ENCODE assay signal across 32 cellular contexts in the genomic region with DNA sequence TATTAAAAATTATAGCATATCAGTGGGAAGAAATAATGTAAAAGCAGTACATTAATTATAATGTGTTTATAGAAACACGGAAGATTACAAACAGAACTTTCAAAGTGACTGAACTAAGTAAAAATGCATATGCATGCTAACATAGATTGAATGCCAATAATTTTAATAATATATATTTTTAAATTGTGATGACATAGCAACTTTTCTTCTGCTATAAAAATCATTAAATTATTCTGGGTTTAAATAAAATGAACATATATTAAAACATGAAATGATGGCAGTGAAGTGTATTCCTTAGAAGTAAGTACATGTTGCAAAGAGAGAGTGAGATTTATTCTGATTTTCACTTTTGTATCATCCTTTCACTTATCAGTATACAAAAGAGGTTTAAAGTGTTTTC.
"Had no signal": no experiment of that assay in that cellular context is flagged by ENCODE, and none has a peak within 500 bp of the region (broad histone marks: within the 10 kb centered on the region; RNA-seq: fewer than 3 reads in every experiment).

No MANE protein-coding gene starts in this region.

- H3K27me3 ChIP-seq: adrenal gland, ascending aorta, breast epithelium, cardiac muscle cell, dorsolateral prefrontal cortex, gastrocnemius medialis, heart left ventricle had no signal

- H3K4me1 ChIP-seq: adrenal gland, ascending aorta, breast epithelium, gastrocnemius medialis, heart left ventricle had no signal

- H3K4me3 ChIP-seq: adrenal gland, ascending aorta, breast epithelium, cardiac muscle cell, coronary artery, dorsolateral prefrontal cortex, gastrocnemius medialis, heart left ventricle had no signal

- H3K9me3 ChIP-seq: adrenal gland, ascending aorta, breast epithelium, gastrocnemius medialis, heart left ventricle had no signal

- ATAC-seq: activated CD4-positive, alpha-beta T cell treated with anti-CD3 and anti-CD28 coated beads for 36 hours; activated CD8-positive, alpha-beta memory T cell treated with anti-CD3 and anti-CD28 coated beads, Interleukin-2, amount 10 ng/mL, durations not matched to agents 7 days and 5 days; activated CD8-positive, alpha-beta T cell treated with anti-CD3 and anti-CD28 coated beads, Interleukin-2, amount 10 ng/mL, durations not matched to agents 7 days and 5 days; activated naive CD8-positive, alpha-beta T cell treated with anti-CD3 and anti-CD28 coated beads, Interleukin-2, amount 50 U/mL, for 24 hours; esophagus mucosa; gastrocnemius medialis; heart left ventricle; T-cell had no signal

- DNase-seq: activated B cell treated with CpG ODN at 0.5 μM for 24 hours; activated CD4-positive, alpha-beta memory T cell treated with anti-CD3 and anti-CD28 coated beads for 36 hours; activated CD4-positive, alpha-beta T cell treated with anti-CD3 and anti-CD28 coated beads for 36 hours; activated CD4-positive, alpha-beta T cell treated with anti-CD3 and anti-CD28 coated beads, Interleukin-2, amount 10 ng/mL, durations not matched to agents 24 days and 14 days; activated CD4-positive, CD25-positive, alpha-beta regulatory T cell treated with anti-CD3 and anti-CD28 coated beads, Interleukin-2, amount 50 U/mL, for 72 hours; activated CD8-positive, alpha-beta memory T cell treated with anti-CD3 and anti-CD28 coated beads, Interleukin-2, amount 10 ng/mL, durations not matched to agents 7 days and 5 days; activated CD8-positive, alpha-beta memory T cell treated with anti-CD3 and anti-CD28 coated beads, Interleukin-2, amount 50 U/mL, for 4 hours; activated CD8-positive, alpha-beta T cell treated with anti-CD3 and anti-CD28 coated beads, Interleukin-2, amount 10 ng/mL, durations not matched to agents 7 days and 5 days; activated effector memory CD4-positive, alpha-beta T cell treated with anti-CD3 and anti-CD28 coated beads, Interleukin-2, amount 50 U/mL, for 16 hours; activated naive CD4-positive, alpha-beta T cell treated with anti-CD3 and anti-CD28 coated beads for 36 hours; activated naive CD8-positive, alpha-beta T cell treated with anti-CD3 and anti-CD28 coated beads for 36 hours; activated naive CD8-positive, alpha-beta T cell treated with anti-CD3 and anti-CD28 coated beads, Interleukin-2, amount 50 U/mL, for 24 hours; activated T-cell treated with anti-CD3 and anti-CD28 coated beads, Interleukin-2, amount 50 U/mL, for 1 hour; activated T-cell treated with anti-CD3 and anti-CD28 coated beads, Interleukin-2, amount 50 U/mL, for 48 hours; adrenal gland; central memory CD4-positive, alpha-beta T cell; cerebellar nuclear complex; dorsolateral prefrontal cortex; effector memory CD4-positive, alpha-beta T cell; endodermal cell; foreskin fibroblast; gastrocnemius medialis; glutamatergic neuron; heart left ventricle; T-cell; T-helper 9 cell; WERI-Rb-1 had no signal

- H3K36me3 ChIP-seq: adrenal gland, ascending aorta, breast epithelium, cardiac muscle cell, gastrocnemius medialis, heart left ventricle, WERI-Rb-1 had no signal

- H3K27ac ChIP-seq: adrenal gland, ascending aorta, breast epithelium, cardiac muscle cell, coronary artery, dorsolateral prefrontal cortex, gastrocnemius medialis, heart left ventricle, WERI-Rb-1 had no signal
